In the genomic region with DNA sequence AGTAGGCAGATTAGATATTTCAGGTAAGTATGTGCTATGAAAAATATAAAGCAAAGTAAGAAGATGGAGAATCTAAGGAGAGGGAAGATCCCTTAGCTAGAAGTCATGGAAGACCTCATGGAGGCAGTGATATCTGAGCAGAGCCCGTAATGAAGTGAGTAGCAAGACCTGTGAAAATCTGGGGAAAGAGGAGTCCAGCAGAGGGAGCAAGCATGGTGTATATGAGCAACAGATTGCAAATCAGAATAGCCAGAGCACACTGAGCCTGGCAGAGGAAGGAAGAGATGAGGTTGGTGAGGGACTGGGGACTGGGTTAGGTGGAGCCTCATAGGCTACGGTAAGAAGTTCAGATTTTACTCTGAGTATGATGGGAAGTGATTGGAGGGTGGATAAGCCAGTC, we compare ENCODE assay signal across 1 cellular context.
TF ChIP-seq lines count a peak whose summit lies in the region.

No MANE protein-coding gene starts in this region.

TF ChIP-seq in HEK293, 187 proteins besides CTCF, POLR2A, EP300 and RAD21 (continued from another document):
- TF ChIP-seq, protein P1, sequence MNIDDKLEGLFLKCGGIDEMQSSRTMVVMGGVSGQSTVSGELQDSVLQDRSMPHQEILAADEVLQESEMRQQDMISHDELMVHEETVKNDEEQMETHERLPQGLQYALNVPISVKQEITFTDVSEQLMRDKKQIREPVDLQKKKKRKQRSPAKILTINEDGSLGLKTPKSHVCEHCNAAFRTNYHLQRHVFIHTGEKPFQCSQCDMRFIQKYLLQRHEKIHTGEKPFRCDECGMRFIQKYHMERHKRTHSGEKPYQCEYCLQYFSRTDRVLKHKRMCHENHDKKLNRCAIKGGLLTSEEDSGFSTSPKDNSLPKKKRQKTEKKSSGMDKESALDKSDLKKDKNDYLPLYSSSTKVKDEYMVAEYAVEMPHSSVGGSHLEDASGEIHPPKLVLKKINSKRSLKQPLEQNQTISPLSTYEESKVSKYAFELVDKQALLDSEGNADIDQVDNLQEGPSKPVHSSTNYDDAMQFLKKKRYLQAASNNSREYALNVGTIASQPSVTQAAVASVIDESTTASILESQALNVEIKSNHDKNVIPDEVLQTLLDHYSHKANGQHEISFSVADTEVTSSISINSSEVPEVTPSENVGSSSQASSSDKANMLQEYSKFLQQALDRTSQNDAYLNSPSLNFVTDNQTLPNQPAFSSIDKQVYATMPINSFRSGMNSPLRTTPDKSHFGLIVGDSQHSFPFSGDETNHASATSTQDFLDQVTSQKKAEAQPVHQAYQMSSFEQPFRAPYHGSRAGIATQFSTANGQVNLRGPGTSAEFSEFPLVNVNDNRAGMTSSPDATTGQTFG (tag by site-specific recombination; IDR thresholded peaks at IDR 0.05; ENCODE audit: borderline replicate concordance) = no peak
- peak; percentile 54 for TF ChIP-seq ZNF654 (tag by site-specific recombination; IDR thresholded peaks at IDR 0.05; ENCODE audit: low read depth)
- TF ChIP-seq, protein P2, sequence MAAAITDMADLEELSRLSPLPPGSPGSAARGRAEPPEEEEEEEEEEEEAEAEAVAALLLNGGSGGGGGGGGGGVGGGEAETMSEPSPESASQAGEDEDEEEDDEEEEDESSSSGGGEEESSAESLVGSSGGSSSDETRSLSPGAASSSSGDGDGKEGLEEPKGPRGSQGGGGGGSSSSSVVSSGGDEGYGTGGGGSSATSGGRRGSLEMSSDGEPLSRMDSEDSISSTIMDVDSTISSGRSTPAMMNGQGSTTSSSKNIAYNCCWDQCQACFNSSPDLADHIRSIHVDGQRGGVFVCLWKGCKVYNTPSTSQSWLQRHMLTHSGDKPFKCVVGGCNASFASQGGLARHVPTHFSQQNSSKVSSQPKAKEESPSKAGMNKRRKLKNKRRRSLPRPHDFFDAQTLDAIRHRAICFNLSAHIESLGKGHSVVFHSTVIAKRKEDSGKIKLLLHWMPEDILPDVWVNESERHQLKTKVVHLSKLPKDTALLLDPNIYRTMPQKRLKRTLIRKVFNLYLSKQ (tag by site-specific recombination; IDR thresholded peaks at IDR 0.05; ENCODE audit: borderline replicate concordance) = no peak
- TF ChIP-seq ZNF155 (tag by site-specific recombination; IDR thresholded peaks at IDR 0.05) = no peak
- peak; percentile 91 for TF ChIP-seq SCRT2 (tag by site-specific recombination; IDR thresholded peaks at IDR 0.05)
- no peak for TF ChIP-seq GLIS2 (tag by site-specific recombination; IDR thresholded peaks at IDR 0.05)
TF ChIP-seq in HEK293: peak in this region for 4.
